8 cellular contexts compared by ENCODE assay signal in genomic region chr7:81470084-81470723, GRCh38.
DNase-seq lines count a peak whose midpoint lies in the region; ATAC-seq and TF ChIP-seq lines count a peak whose summit lies in the region.

No MANE protein-coding gene starts in this region.

- DNase-seq in GF-D8 (lab: John Stamatoyannopoulos, UW) = peak; percentile 33
- DNase-seq in HFF-Myc (ENCODE audit: extremely low read depth, low read depth) = peak; percentile 59
- DNase-seq in NCI-H2107 treated with DMSO at 0.1 percent for 48 hours (lab: John Stamatoyannopoulos, UW; ENCODE audit: unreplicated experiment) = peak; percentile 59
- peak; percentile 15 to 37 for DNase-seq in activated CD4-positive, alpha-beta T cell treated with anti-CD3 and anti-CD28 coated beads, Interleukin-2, amount 50 U/mL, for 48 hours
- peak; percentile 40 to 92 (median 80) for DNase-seq in head of caudate nucleus
- peak; percentile 59 to 79 (median 77) for DNase-seq in ovary
- DNase-seq in GOT3 (lab: John Stamatoyannopoulos, UW) = no peak

- TF ChIP-seq CTCF in HFF-Myc (IDR thresholded peaks at IDR 0.05; ENCODE audit: low read depth, low read length, missing control alignments) = peak; percentile 71
- peak; percentile 12 to 64 (median 51) for TF ChIP-seq CTCF in ovary (IDR thresholded peaks at IDR 0.05)

- H3K36me3 ChIP-seq in ovary = no peaks in the 10 kb centered on the region

- 42 to 44% (median 43%) methylated on average over 7 of the region's 7 CpGs for WGBS in ovary, 3 donors

- no peak for TF ChIP-seq EP300 in ovary (IDR thresholded peaks at IDR 0.05)

- TF ChIP-seq POLR2A in ovary (IDR thresholded peaks at IDR 0.05) = no peak

- H3K27ac ChIP-seq in ovary = no peak overlapping the region

- intact Hi-C loops in head of caudate nucleus (cut with DNase I) (loop anchor here (5.0 kb wide), 1 partner anchor 768 kb away; no protein-coding TSS in a partner anchor), ovary (cut with DNase I) (loop anchor here in 3 of 4 donors (2.0 to 10.0 kb wide), 3 partner anchors 771 to 775 kb away; no protein-coding TSS in a partner anchor)

- H3K9me3 ChIP-seq in ovary = no peaks in the 10 kb centered on the region

- H3K27me3 ChIP-seq in ovary = no peaks in the 10 kb centered on the region

- H3K4me1 ChIP-seq in ovary (ENCODE audit: insufficient read depth) = no peaks in the 10 kb centered on the region

- H3K4me3 ChIP-seq in HFF-Myc (replicated peaks; ENCODE audit: low read depth, low read length) = no peak overlapping the region
- H3K4me3 ChIP-seq in ovary = no peak overlapping the region

- no peak for ATAC-seq in HG03469 (IDR thresholded peaks at IDR 0.05; ENCODE audit: unreplicated experiment)
